Comparison of ENCODE assay signal across 1 cellular context in the genomic region with DNA sequence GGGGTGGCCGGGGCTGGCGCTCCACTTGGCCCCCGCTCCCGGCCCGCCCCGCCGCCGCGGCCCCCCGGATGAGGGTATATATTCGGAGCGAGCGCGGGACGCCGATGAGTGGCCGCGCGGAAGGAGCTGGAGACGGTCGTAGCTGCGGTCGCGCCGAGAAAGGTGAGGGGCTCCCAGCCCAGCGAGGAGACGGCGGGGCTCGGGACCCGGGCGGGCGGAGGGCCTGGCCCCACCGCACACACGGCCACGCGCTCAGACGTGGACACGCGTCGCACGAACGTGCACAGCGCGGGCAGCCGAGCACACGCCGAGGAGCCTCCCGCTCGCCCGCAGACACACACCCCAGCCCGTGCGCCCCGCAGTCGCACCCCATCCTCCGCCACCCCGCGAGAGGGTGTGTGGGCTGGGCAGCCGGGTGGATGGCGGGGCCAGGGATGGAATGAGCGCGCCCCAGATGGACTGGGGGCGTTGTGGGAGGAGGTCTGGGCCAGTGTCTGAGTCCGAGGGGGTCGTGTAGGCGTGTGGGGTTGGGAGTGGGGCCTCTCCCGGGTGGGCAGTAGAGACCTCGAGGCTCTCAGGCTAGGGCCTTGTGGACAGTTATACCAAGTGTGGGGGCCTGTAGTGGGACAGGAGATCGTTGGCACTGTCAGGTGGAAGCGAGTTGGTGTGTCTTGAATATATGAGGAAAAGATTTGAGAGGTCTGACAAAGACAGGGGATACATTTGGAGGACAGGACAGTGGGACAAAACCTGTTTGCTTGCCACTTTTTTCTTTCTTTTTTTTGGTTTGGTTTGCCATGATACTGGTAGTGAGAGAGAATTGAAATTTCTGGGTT.
A peak's percentile ranks its signal among the peaks of the same experiment; 100 is the strongest.
TF ChIP-seq lines count a peak whose summit lies in the region.

Gene UAP1, plus strand, starts transcription at position 107 of the 836 bp plus-strand sequence. CDS start 4,347 bp downstream, outside the sequence.

TF ChIP-seq in HepG2, 621 proteins besides CTCF, POLR2A, EP300 and RAD21 (continued from another document and continues in another):
- TF ChIP-seq ZNF10 (CRISPR knock-in tag; IDR thresholded peaks at IDR 0.05; ENCODE audit: borderline replicate concordance, low read depth) (no peak), SALL2 (CRISPR knock-in tag; IDR thresholded peaks at IDR 0.05) (peak; percentile 35; the same call in 1 of the 2 replicates), ZNF44 (CRISPR knock-in tag; IDR thresholded peaks at IDR 0.05) (no peak), NR1H2 (CRISPR knock-in tag; IDR thresholded peaks at IDR 0.05; ENCODE audit: borderline replicate concordance, low read depth) (no peak), ARNT2 (CRISPR knock-in tag; IDR thresholded peaks at IDR 0.05; ENCODE audit: low read depth) (0 out of 2 replicates have a peak, but pooled peaks have one; percentile 53), ZNF782 (CRISPR knock-in tag; IDR thresholded peaks at IDR 0.05; ENCODE audit: borderline replicate concordance) (no peak), ZNF329 (CRISPR knock-in tag; IDR thresholded peaks at IDR 0.05; ENCODE audit: low read depth) (no peak), PHF21A (CRISPR knock-in tag; IDR thresholded peaks at IDR 0.05) (peak; percentile 13; the same call in 1 of the 2 replicates), KLF15 (CRISPR knock-in tag; IDR thresholded peaks at IDR 0.05; ENCODE audit: borderline replicate concordance) (no peak), ZFP82 (CRISPR knock-in tag; IDR thresholded peaks at IDR 0.05; ENCODE audit: borderline replicate concordance) (0 out of 2 replicates have a peak, but pooled peaks have one; percentile 51), GMEB2 (CRISPR knock-in tag; IDR thresholded peaks at IDR 0.05; ENCODE audit: low read depth) (no peak), ZSCAN30 (CRISPR knock-in tag; IDR thresholded peaks at IDR 0.05) (no peak), PBX2 (CRISPR knock-in tag; IDR thresholded peaks at IDR 0.05) (no peak), ZNF414 (CRISPR knock-in tag; IDR thresholded peaks at IDR 0.05) (no peak; the same call in 1 of the 2 replicates), HOXA5 (CRISPR knock-in tag; IDR thresholded peaks at IDR 0.05) (peak; percentile 14; the same call in 1 of the 2 replicates), ARID5B (CRISPR knock-in tag; IDR thresholded peaks at IDR 0.05) (no peak), HOXA7 (CRISPR knock-in tag; IDR thresholded peaks at IDR 0.05) (0 out of 2 replicates have a peak, but pooled peaks have one; percentile 60), SP2 (CRISPR knock-in tag; IDR thresholded peaks at IDR 0.05) (no peak), NKX3-1 (CRISPR knock-in tag; IDR thresholded peaks at IDR 0.05) (0 out of 2 replicates have a peak, but pooled peaks have one; percentile 54), PCBP1 (IDR thresholded peaks at IDR 0.05; ENCODE audit: borderline replicate concordance, low read depth, low read length) (no peak), PRPF4 (IDR thresholded peaks at IDR 0.05; ENCODE audit: low read depth, low read length, poor library complexity, severe bottlenecking) (no peak), YEATS2 (CRISPR knock-in tag; IDR thresholded peaks at IDR 0.05; ENCODE audit: borderline replicate concordance) (no peak), ZNF652 (CRISPR knock-in tag; IDR thresholded peaks at IDR 0.05; ENCODE audit: borderline replicate concordance, low read depth) (no peak), ZNF839 (CRISPR knock-in tag; IDR thresholded peaks at IDR 0.05; ENCODE audit: borderline replicate concordance) (no peak; the same call in 1 of the 2 replicates), CENPX (CRISPR knock-in tag; IDR thresholded peaks at IDR 0.05) (no peak), ZNF577 (CRISPR knock-in tag; IDR thresholded peaks at IDR 0.05; ENCODE audit: borderline replicate concordance, low read depth) (no peak), KMT2A (CRISPR knock-in tag; IDR thresholded peaks at IDR 0.05) (no peak; the same call in 1 of the 2 replicates), NFYB (CRISPR knock-in tag; IDR thresholded peaks at IDR 0.05) (no peak), HOXA3 (CRISPR knock-in tag; IDR thresholded peaks at IDR 0.05) (no peak), SMARCE1 (IDR thresholded peaks at IDR 0.05; ENCODE audit: borderline replicate concordance) (no peak), DNMT1 (CRISPR knock-in tag; IDR thresholded peaks at IDR 0.05) (0 out of 2 replicates have a peak, but pooled peaks have one; percentile 89), ZUFSP (CRISPR knock-in tag; IDR thresholded peaks at IDR 0.05; ENCODE audit: borderline replicate concordance) (no peak), DDIT3 (CRISPR knock-in tag; IDR thresholded peaks at IDR 0.05) (no peak), ZNF331 (CRISPR knock-in tag; IDR thresholded peaks at IDR 0.05) (peak; percentile 19; the same call in 1 of the 2 replicates), TAF1 (CRISPR knock-in tag; IDR thresholded peaks at IDR 0.05) (peak; percentile 83)
- TF ChIP-seq, protein P1, sequence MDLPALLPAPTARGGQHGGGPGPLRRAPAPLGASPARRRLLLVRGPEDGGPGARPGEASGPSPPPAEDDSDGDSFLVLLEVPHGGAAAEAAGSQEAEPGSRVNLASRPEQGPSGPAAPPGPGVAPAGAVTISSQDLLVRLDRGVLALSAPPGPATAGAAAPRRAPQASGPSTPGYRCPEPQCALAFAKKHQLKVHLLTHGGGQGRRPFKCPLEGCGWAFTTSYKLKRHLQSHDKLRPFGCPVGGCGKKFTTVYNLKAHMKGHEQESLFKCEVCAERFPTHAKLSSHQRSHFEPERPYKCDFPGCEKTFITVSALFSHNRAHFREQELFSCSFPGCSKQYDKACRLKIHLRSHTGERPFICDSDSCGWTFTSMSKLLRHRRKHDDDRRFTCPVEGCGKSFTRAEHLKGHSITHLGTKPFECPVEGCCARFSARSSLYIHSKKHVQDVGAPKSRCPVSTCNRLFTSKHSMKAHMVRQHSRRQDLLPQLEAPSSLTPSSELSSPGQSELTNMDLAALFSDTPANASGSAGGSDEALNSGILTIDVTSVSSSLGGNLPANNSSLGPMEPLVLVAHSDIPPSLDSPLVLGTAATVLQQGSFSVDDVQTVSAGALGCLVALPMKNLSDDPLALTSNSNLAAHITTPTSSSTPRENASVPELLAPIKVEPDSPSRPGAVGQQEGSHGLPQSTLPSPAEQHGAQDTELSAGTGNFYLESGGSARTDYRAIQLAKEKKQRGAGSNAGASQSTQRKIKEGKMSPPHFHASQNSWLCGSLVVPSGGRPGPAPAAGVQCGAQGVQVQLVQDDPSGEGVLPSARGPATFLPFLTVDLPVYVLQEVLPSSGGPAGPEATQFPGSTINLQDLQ (CRISPR knock-in tag; IDR thresholded peaks at IDR 0.05), result no peak
- TF ChIP-seq, protein P2, sequence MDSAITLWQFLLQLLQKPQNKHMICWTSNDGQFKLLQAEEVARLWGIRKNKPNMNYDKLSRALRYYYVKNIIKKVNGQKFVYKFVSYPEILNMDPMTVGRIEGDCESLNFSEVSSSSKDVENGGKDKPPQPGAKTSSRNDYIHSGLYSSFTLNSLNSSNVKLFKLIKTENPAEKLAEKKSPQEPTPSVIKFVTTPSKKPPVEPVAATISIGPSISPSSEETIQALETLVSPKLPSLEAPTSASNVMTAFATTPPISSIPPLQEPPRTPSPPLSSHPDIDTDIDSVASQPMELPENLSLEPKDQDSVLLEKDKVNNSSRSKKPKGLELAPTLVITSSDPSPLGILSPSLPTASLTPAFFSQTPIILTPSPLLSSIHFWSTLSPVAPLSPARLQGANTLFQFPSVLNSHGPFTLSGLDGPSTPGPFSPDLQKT (CRISPR knock-in tag; IDR thresholded peaks at IDR 0.05; ENCODE audit: borderline replicate concordance), result no peak
